8 cellular contexts compared by ENCODE assay signal in the genomic region with DNA sequence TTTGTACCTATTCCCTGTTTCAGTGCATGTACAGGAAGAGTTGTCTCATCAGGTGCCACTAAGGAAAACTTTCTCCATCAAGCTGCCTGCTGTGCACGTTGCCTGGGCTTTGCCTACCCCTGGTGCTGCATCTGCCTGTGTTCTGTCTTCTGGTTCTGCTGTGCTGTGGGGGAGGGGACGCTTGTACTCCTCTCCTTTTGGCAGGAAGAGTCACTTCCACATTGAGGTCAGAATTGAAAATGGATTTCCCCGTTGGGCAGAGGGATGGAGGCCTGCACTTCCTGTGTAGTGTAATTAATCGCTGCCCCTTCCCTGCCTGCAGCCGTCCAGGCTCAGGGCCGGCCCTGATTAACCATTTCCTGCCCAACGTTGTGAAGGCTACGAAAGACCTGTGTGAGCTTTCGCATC.
DNase-seq lines count a peak whose midpoint lies in the region; FAIRE-seq and TF ChIP-seq lines count a peak whose summit lies in the region.

No MANE protein-coding gene starts in this region.

- no peak overlapping the region for H3K27ac ChIP-seq in astrocyte (ENCODE audit: low read depth, low read length)

- H3K4me3 ChIP-seq in AG10803 (ENCODE audit: low read length) (no peak overlapping the region), astrocyte (ENCODE audit: insufficient read depth, low read depth, low read length) (no peak overlapping the region)

- no peak overlapping the region for H3K4me3 Mint-ChIP-seq in astrocyte (ENCODE audit: unreplicated experiment)

- H3K79me2 ChIP-seq in astrocyte (ENCODE audit: insufficient read depth, low read length): no peaks in the 10 kb centered on the region

- H3K36me3 ChIP-seq in astrocyte (ENCODE audit: insufficient read depth, low read length): no peaks in the 10 kb centered on the region

- H3K9me3 ChIP-seq in astrocyte (ENCODE audit: insufficient read depth, low read depth, low read length): no peaks in the 10 kb centered on the region

- peak overlapping the region; percentile 21 for H3K4me2 ChIP-seq in astrocyte (ENCODE audit: low read length)

- peak overlapping the region; percentile 59 for H2AFZ ChIP-seq in astrocyte (ENCODE audit: low read depth, low read length)

- no peaks in the 10 kb centered on the region for H3K9me3 Mint-ChIP-seq in astrocyte (ENCODE audit: unreplicated experiment)

- H3K36me3 Mint-ChIP-seq in astrocyte (ENCODE audit: low read depth, unreplicated experiment): no peaks in the 10 kb centered on the region

- FAIRE-seq in GM18507 (lab: Jason Lieb, UNC): peak; percentile 91
- no peak for FAIRE-seq in astrocyte (lab: Jason Lieb, UNC)

- H3K27me3 ChIP-seq in astrocyte (ENCODE audit: insufficient read depth, low read length): no peaks in the 10 kb centered on the region

- TF ChIP-seq CTCF in AG10803 (conservative IDR thresholded peaks at IDR 0.05; ENCODE audit: low read length) (no peak), astrocyte (IDR thresholded peaks at IDR 0.05; ENCODE audit: insufficient read depth, low read depth, low read length) (no peak)

- peaks cover 20% of the 10 kb centered on the region for H3K4me1 ChIP-seq in astrocyte (ENCODE audit: insufficient read depth, low read length)

- H4K20me1 ChIP-seq in astrocyte (ENCODE audit: insufficient read depth, low read length): no peaks in the 10 kb centered on the region

- H3K27ac Mint-ChIP-seq in astrocyte (ENCODE audit: unreplicated experiment): no peak overlapping the region

- no peak overlapping the region for H3K9ac ChIP-seq in astrocyte (ENCODE audit: low read length)

- H3K27me3 Mint-ChIP-seq in astrocyte (ENCODE audit: low read depth, unreplicated experiment): peaks cover 9% of the 10 kb centered on the region

- DNase-seq in AG10803 (ENCODE audit: low read depth) (peak; percentile 28), GM18507 (ENCODE audit: extremely low spot score, insufficient read length, low read depth) (peak; percentile 35), MV-4-11 (lab: John Stamatoyannopoulos, UW) (peak; percentile 96), astrocyte (ENCODE audit: low read depth) (peak; percentile 31), lung microvascular endothelial cell (ENCODE audit: low read depth in 2 of 2) (peak; percentile 75 to 82), DMS79 treated with DMSO at 0.1 percent for 48 hours (lab: John Stamatoyannopoulos, UW) (no peak), 8988T (no peak), SW 1271 (lab: John Stamatoyannopoulos, UW) (no peak)

- peaks cover 9% of the 10 kb centered on the region for H3K4me1 Mint-ChIP-seq in astrocyte (ENCODE audit: low read depth, unreplicated experiment)

Comparison
In these comparisons a context has a peak if more than half of its experiments do, and no peak if none do; other contexts are left out.
1. DNase-seq: peak in AG10803 (single experiment), GM18507 (single experiment), MV-4-11 (single experiment), astrocyte (single experiment) and lung microvascular endothelial cell (2 of 2); none in DMS79 treated with DMSO at 0.1 percent for 48 hours (single experiment), 8988T (single experiment) and SW 1271 (0 of 2).